In genomic region chr17:8311131-8311790, GRCh38 we compare ENCODE assay signal across 27 cellular contexts. TPM values are rescaled to one million over a fixed set of nuclear protein-coding genes. Genes with fewer than 3 reads are reported as not detected.
DNase-seq lines count a peak whose midpoint lies in the region; ATAC-seq and TF ChIP-seq lines count a peak whose summit lies in the region.
"Had no signal": no experiment of that assay in that cellular context is flagged by ENCODE, and none has a peak within 500 bp of the region (broad histone marks: within the 10 kb centered on the region; RNA-seq: fewer than 3 reads in every experiment).

No MANE protein-coding gene starts in this region.

- no peaks in the 10 kb centered on the region for H3K9me3 Mint-ChIP-seq in endothelial cell (ENCODE audit: unreplicated experiment)
- H3K9me3 Mint-ChIP-seq: activated CD4-positive, alpha-beta T cell treated with anti-CD3 and anti-CD28 coated beads, Interleukin-2, amount 10 ng/mL, durations not matched to agents 7 days and 5 days; stimulated activated effector memory CD8-positive, alpha-beta T cell treated with anti-CD3 and anti-CD28 coated beads, Interleukin-12 subunit alpha, Interleukin-12 subunit beta, amount 100 ng/mL, for 72 hours; type B pancreatic cell had no signal

- H3K36me3 Mint-ChIP-seq in endothelial cell (ENCODE audit: low read depth, unreplicated experiment): peaks cover 35% of the 10 kb centered on the region
- H3K36me3 Mint-ChIP-seq: stimulated activated effector memory CD8-positive, alpha-beta T cell treated with anti-CD3 and anti-CD28 coated beads, Interleukin-12 subunit alpha, Interleukin-12 subunit beta, amount 100 ng/mL, for 72 hours; type B pancreatic cell had no signal

- peaks cover 30 to 48% (median 39%) of the 10 kb centered on the region in 3 donors for H3K27me3 ChIP-seq in skeletal muscle tissue (ENCODE audit: control insufficient read depth in 3 of 3, insufficient read depth in 3 of 3, low read length in 3 of 3)

- peak overlapping the region; percentile 21 to 68 (median 23) for H3K9ac ChIP-seq in skeletal muscle tissue (ENCODE audit: low read depth in 1 of 3, low read length in 3 of 3)

- peaks cover 19% of the 10 kb centered on the region for H3K27me3 Mint-ChIP-seq in endothelial cell (ENCODE audit: unreplicated experiment)

- peak; percentile 3 for DNase-seq in AG08396 (ENCODE audit: low spot score)
- no peak for DNase-seq in endothelial cell (ENCODE audit: low spot score)
- DNase-seq in left lobe of liver (ENCODE audit: low spot score): no peak
- no peak for DNase-seq in NCI-H1694 (lab: John Stamatoyannopoulos, UW)
- DNase-seq in putamen (ENCODE audit: low spot score): no peak
- no peak for DNase-seq in activated T-cell treated with anti-CD3 and anti-CD28 coated beads, Interleukin-2, amount 50 U/mL, for 48 hours
- no peak for DNase-seq in NCI-H187 (lab: John Stamatoyannopoulos, UW)
- DNase-seq: activated CD4-positive, alpha-beta T cell treated with anti-CD3 and anti-CD28 coated beads, Interleukin-2, amount 10 ng/mL, durations not matched to agents 7 days and 5 days; activated effector memory CD4-positive, alpha-beta T cell treated with anti-CD3 and anti-CD28 coated beads, Interleukin-2, amount 50 U/mL, for 16 hours; C1 segment of cervical spinal cord; DMS 273 treated with DMSO at 0.1 percent for 48 hours; hypothalamus; islet precursor cell; midbrain; NCI-H1417 treated with DMSO at 0.1 percent for 48 hours; NCI-H774; OCI-M1; retina; SIG-M5 had no signal

- H3K4me1 Mint-ChIP-seq in endothelial cell (ENCODE audit: unreplicated experiment): peaks cover 40% of the 10 kb centered on the region

- H3K4me1 ChIP-seq in skeletal muscle tissue (ENCODE audit: control insufficient read depth in 3 of 3, insufficient read depth in 3 of 3, low read length in 3 of 3): peaks cover 2 to 8% (median 7%) of the 10 kb centered on the region in 3 donors
- H3K4me1 ChIP-seq: A549, adrenal gland had no signal

- H3K9me3 ChIP-seq in skeletal muscle tissue (ENCODE audit: control insufficient read depth in 3 of 3, low read length in 3 of 3): no peaks in the 10 kb centered on the region
- H3K9me3 ChIP-seq: A549, adrenal gland had no signal

- peak overlapping the region; percentile 68 for H3K27ac ChIP-seq in skeletal muscle tissue (ENCODE audit: low read depth, low read length)
- H3K27ac ChIP-seq: A549 had no signal

- ATAC-seq in left lobe of liver: peak; percentile 34
- ATAC-seq: stimulated activated effector memory CD8-positive, alpha-beta T cell treated with anti-CD3 and anti-CD28 coated beads, Interleukin-12 subunit alpha, Interleukin-12 subunit beta, amount 100 ng/mL, for 72 hours had no signal

- peak overlapping the region; percentile 96 for H3K27ac Mint-ChIP-seq in endothelial cell (ENCODE audit: unreplicated experiment)
- H3K27ac Mint-ChIP-seq: activated CD4-positive, alpha-beta T cell treated with anti-CD3 and anti-CD28 coated beads, Interleukin-2, amount 10 ng/mL, durations not matched to agents 7 days and 5 days; type B pancreatic cell had no signal

- H3K36me3 ChIP-seq in skeletal muscle tissue (ENCODE audit: control insufficient read depth in 3 of 3, insufficient read depth in 3 of 3, low read length in 3 of 3): no peaks in the 10 kb centered on the region
- H3K36me3 ChIP-seq: adrenal gland had no signal

- TF ChIP-seq CTCF in endothelial cell (IDR thresholded peaks at IDR 0.05; ENCODE audit: unreplicated experiment): no peak

- H3K4me3 Mint-ChIP-seq in endothelial cell (ENCODE audit: unreplicated experiment): peak overlapping the region; percentile 93
- H3K4me3 Mint-ChIP-seq: activated CD4-positive, alpha-beta T cell treated with anti-CD3 and anti-CD28 coated beads, Interleukin-2, amount 10 ng/mL, durations not matched to agents 7 days and 5 days; stimulated activated effector memory CD8-positive, alpha-beta T cell treated with anti-CD3 and anti-CD28 coated beads, Interleukin-12 subunit alpha, Interleukin-12 subunit beta, amount 100 ng/mL, for 72 hours; type B pancreatic cell had no signal

- peak overlapping the region; percentile 30 to 63 (median 49) for H3K4me3 ChIP-seq in skeletal muscle tissue (ENCODE audit: low read length in 3 of 3)
- H3K4me3 ChIP-seq: A549, adrenal gland had no signal

RNA-seq across cellular contexts. Expression of gene ARHGEF15, which starts 1.2 kb away (rescaled TPM):
- total RNA-seq in endothelial cell (ENCODE audit: unreplicated experiment) (113 TPM), left lobe of liver (1.9 TPM), skeletal muscle tissue (2.6 TPM)
- total RNA-seq: activated CD4-positive, alpha-beta T cell treated with anti-CD3 and anti-CD28 coated beads, Interleukin-2, amount 10 ng/mL, durations not matched to agents 7 days and 5 days; T-helper 1 cell treated with Interleukin-12 subunit alpha and Interleukin-12 subunit beta and Interleukin-4 antibody, amounts not matched to agents 30 ng/mL and 1 ng/mL, for 36 hours had no signal

RNA-seq across cellular contexts. Expression of gene SLC25A35, which starts 16.1 kb away (rescaled TPM):
- 6.9 TPM for total RNA-seq in endothelial cell (ENCODE audit: unreplicated experiment)
- total RNA-seq in left lobe of liver: 2.3 TPM
- total RNA-seq in skeletal muscle tissue: 0.52 TPM

RNA-seq across cellular contexts. Expression of gene RANGRF, which starts 22.8 kb away (rescaled TPM):
- total RNA-seq in endothelial cell (ENCODE audit: unreplicated experiment): 22.0 TPM
- 6.6 TPM for total RNA-seq in left lobe of liver
- 6.8 TPM for total RNA-seq in skeletal muscle tissue

RNA-seq across cellular contexts. Expression of gene ODF4, which starts 28.4 kb away (rescaled TPM):
- total RNA-seq in endothelial cell (ENCODE audit: unreplicated experiment) (not detected), left lobe of liver (not detected), skeletal muscle tissue (not detected)
- total RNA-seq: activated CD4-positive, alpha-beta T cell treated with anti-CD3 and anti-CD28 coated beads, Interleukin-2, amount 10 ng/mL, durations not matched to agents 7 days and 5 days; adrenal gland; G401; H1; T-helper 1 cell treated with Interleukin-12 subunit alpha and Interleukin-12 subunit beta and Interleukin-4 antibody, amounts not matched to agents 30 ng/mL and 1 ng/mL, for 36 hours had no signal

Comparison
In these comparisons a context has a peak if more than half of its experiments do, and no peak if none do; other contexts are left out.
1. RNA of gene ARHGEF15, which starts 1.2 kb away (total RNA-seq): 113 TPM in endothelial cell (single experiment); 2.6 TPM in skeletal muscle tissue (single experiment) and 1.9 TPM in left lobe of liver (single experiment); every median in the first group is over 10 times any median in the second.